8 cellular contexts compared by ENCODE assay signal in the genomic region with DNA sequence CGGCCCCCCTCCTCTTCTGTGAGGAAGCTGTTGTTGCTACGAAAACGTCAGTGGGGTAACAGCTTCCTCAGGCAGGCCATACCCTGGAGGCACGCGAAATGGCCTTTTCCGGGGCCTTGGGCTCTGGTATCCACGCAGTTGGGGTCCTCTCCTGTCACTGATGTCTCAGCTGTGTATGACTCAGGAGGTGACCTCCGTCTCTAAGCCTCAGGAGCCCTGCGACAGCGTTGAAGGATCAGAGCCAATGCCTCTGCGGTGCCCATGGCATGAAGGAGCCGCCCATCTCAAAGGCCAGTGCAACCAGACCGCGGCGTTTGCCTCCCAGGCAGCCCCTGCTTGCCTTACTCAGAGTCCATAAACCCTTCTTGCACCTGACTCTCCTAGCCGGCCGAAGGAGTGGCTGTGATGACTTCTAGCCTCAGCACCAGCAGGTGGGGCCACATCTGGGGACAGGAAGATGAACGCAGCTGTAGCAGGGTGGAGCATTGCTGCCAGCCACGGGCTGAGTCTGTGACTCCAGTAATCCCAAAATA. TPM values are rescaled to one million over a fixed set of nuclear protein-coding genes. Genes with fewer than 3 reads are reported as not detected.
DNase-seq lines count a peak whose midpoint lies in the region; ATAC-seq and TF ChIP-seq lines count a peak whose summit lies in the region.

No MANE protein-coding gene starts in this region.

- TF ChIP-seq CTCF in GM12875 (IDR thresholded peaks at IDR 0.05; ENCODE audit: borderline replicate concordance, insufficient read depth, low read depth, low read length) (peak; percentile 9; the same call in 1 of the 2 replicates), brain microvascular endothelial cell (IDR thresholded peaks at IDR 0.05; ENCODE audit: low read depth, low read length, missing control alignments) (no peak)

- in situ Hi-C loops in brain microvascular endothelial cell (cut with HindIII; ENCODE audit: low pct_ligation_motif_present, low sequenced_read_pairs) = loop anchor here (25.0 kb wide), 1 partner anchor 125 kb away; a partner anchor contains a TSS

- H3K4me1 ChIP-seq in BLaER1 = peaks cover 61% of the 10 kb centered on the region

- peak overlapping the region; percentile 92 for H3K4me3 ChIP-seq in BLaER1
- H3K4me3 ChIP-seq in GM12875 (ENCODE audit: low read depth, low read length) = peak overlapping the region; percentile 46
- H3K4me3 ChIP-seq in brain microvascular endothelial cell (ENCODE audit: low read depth, low read length) = peak overlapping the region; percentile 47

- H3K4me2 ChIP-seq in BLaER1 = peak overlapping the region; percentile 100

- ATAC-seq in HG02798 (IDR thresholded peaks at IDR 0.05; ENCODE audit: poor library complexity, unreplicated experiment) (peak; percentile 15), HG02571 (IDR thresholded peaks at IDR 0.05; ENCODE audit: unreplicated experiment) (no peak)

- no peaks in the 10 kb centered on the region for H3K9me3 ChIP-seq in BLaER1

- H3K36me3 ChIP-seq in BLaER1 = peaks cover 36% of the 10 kb centered on the region
- no peaks in the 10 kb centered on the region for H3K36me3 ChIP-seq in brain microvascular endothelial cell (replicated peaks)

- peak overlapping the region; percentile 98 for H3K9ac ChIP-seq in BLaER1

- DNase-seq in NCI-H2171 (lab: John Stamatoyannopoulos, UW) (peak; percentile 6), brain microvascular endothelial cell (no peak), myocyte (ENCODE audit: low read depth) (peak; percentile 68), substantia nigra (lab: John Stamatoyannopoulos, UW) (no peak)

- peak overlapping the region; percentile 97 for H3K27ac ChIP-seq in BLaER1
- H3K27ac ChIP-seq in brain microvascular endothelial cell = no peak overlapping the region
- no peak overlapping the region for H3K27ac ChIP-seq in substantia nigra (ENCODE audit: low read depth, low read length, poor library complexity, severe bottlenecking)

- H3K27me3 ChIP-seq in BLaER1 = no peaks in the 10 kb centered on the region
- no peaks in the 10 kb centered on the region for H3K27me3 ChIP-seq in brain microvascular endothelial cell (replicated peaks)

- H4K20me1 ChIP-seq in BLaER1 = peaks cover 76% of the 10 kb centered on the region

RNA-seq across cellular contexts. Expression of a gene that starts 1.0 kb away (rescaled TPM):
- 6.4 and 10.8 TPM in 2 replicates for total RNA-seq in myocyte
- polyA plus RNA-seq in myocyte (2012) = 3.0 TPM

RNA-seq across cellular contexts. Expression of a gene that starts 9.1 kb away (rescaled TPM):
- 161 and 219 TPM in 2 replicates for total RNA-seq in myocyte
- 170 TPM for polyA plus RNA-seq in myocyte (2012)

RNA-seq across cellular contexts. Expression of a gene that starts 9.2 kb away (rescaled TPM):
- total RNA-seq in myocyte = 42.6 and 66.3 TPM in 2 replicates
- 65.4 TPM for polyA plus RNA-seq in myocyte (2012)

RNA-seq across cellular contexts. Expression of a gene that starts 38.8 kb away (rescaled TPM):
- total RNA-seq in myocyte = 155 and 179 TPM in 2 replicates
- 200 TPM for polyA plus RNA-seq in myocyte (2012)

RNA-seq across cellular contexts. Expression of a gene that starts 45.0 kb away (rescaled TPM):
- 2.5 and 4.1 TPM in 2 replicates for total RNA-seq in myocyte
- 0.16 TPM for polyA plus RNA-seq in myocyte (2012)

Comparison
In these comparisons a context has a peak if more than half of its experiments do, and no peak if none do; other contexts are left out.
1. DNase-seq: peak in NCI-H2171 (single experiment) and myocyte (single experiment); none in brain microvascular endothelial cell (single experiment) and substantia nigra (0 of 49).
2. Peak in every context shown above with its lines, with median percentiles within 50 percentile points of each other: H3K4me3 ChIP-seq.